ENCODE assay signal across 8 cellular contexts in the genomic region with DNA sequence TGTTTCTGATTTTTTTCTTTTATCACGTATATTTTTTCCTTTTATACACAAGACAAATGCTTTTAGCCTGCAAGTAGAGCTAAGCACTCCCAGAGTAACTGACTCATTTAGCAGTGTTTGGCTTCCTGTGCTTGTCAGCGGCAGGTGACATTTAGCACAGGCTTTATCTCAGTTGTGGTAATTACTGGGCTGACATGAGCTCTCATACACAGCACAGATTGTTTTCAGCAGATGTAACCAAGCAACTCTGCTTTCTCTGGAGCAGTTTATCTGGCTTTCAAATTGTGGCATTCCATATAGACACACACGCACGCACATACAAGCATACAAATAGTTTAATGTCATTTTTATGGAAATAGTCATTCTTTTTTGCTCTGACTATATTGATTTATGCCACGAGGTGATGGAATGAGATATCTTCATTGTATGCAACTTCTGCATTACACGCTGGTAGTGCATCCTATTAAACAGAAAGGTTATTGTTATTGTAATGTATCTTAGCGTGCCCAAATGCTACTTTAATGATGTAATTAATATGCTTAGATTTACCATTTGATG.
DNase-seq lines count a peak whose midpoint lies in the region; ATAC-seq and TF ChIP-seq lines count a peak whose summit lies in the region.

No MANE protein-coding gene starts in this region.

- H3K4me3 ChIP-seq in hepatocyte = no peak overlapping the region

- no peaks in the 10 kb centered on the region for H4K20me1 ChIP-seq in hepatocyte (ENCODE audit: insufficient read depth, poor library complexity, severe bottlenecking)

- no peaks in the 10 kb centered on the region for H3K27me3 ChIP-seq in hepatocyte

- 23% methylated on average over 7 of the region's 7 CpGs for WGBS in hepatocyte (ENCODE audit: low lambda C conversion rate, missing lambda C conversion rate)

- DNase-seq in Ammon's horn (ENCODE audit: low spot score) (peak; percentile 62), NCI-H1417 (lab: John Stamatoyannopoulos, UW) (peak; percentile 60 to 94 (median 65)), hepatocyte (ENCODE audit: low spot score) (peak; percentile 79), LoVo (ENCODE audit: low spot score) (no peak), T-helper 9 cell (no peak)
- DNase-seq in stimulated activated naive CD4-positive, alpha-beta T cell treated with Interleukin-2 at 50 U/mL for 16 hours (lab: John Stamatoyannopoulos, UW) = no peak
- no peak for DNase-seq in activated naive CD4-positive, alpha-beta T cell treated with anti-CD3 and anti-CD28 coated beads, Interleukin-2, amount 10 ng/mL, durations not matched to agents 7 days and 5 days

- peak overlapping the region; percentile 52 for H3K27ac ChIP-seq in hepatocyte

- peak overlapping the region; percentile 13 for H3K4me2 ChIP-seq in hepatocyte

- ATAC-seq in SK-N-SH treated with all-trans-retinoic acid at 6 μM for 48 hours = peak; percentile 91

- H3K4me3 Mint-ChIP-seq in activated naive CD4-positive, alpha-beta T cell treated with anti-CD3 and anti-CD28 coated beads, Interleukin-2, amount 10 ng/mL, durations not matched to agents 7 days and 5 days = no peak overlapping the region

- TF ChIP-seq CTCF in hepatocyte (IDR thresholded peaks at IDR 0.05; ENCODE audit: poor library complexity) = no peak

- CTCF ChIA-PET in activated naive CD4-positive, alpha-beta T cell treated with anti-CD3 and anti-CD28 coated beads, Interleukin-2, amount 10 ng/mL, durations not matched to agents 7 days and 5 days (lab: Charles Lee) = no interaction called here

- H3K9me2 ChIP-seq in hepatocyte (replicated peaks; ENCODE audit: insufficient read depth) = no peaks in the 10 kb centered on the region

- H3K36me3 Mint-ChIP-seq in activated naive CD4-positive, alpha-beta T cell treated with anti-CD3 and anti-CD28 coated beads, Interleukin-2, amount 10 ng/mL, durations not matched to agents 7 days and 5 days = no peaks in the 10 kb centered on the region

- H3K9me3 Mint-ChIP-seq in activated naive CD4-positive, alpha-beta T cell treated with anti-CD3 and anti-CD28 coated beads, Interleukin-2, amount 10 ng/mL, durations not matched to agents 7 days and 5 days = peaks cover 2% of the 10 kb centered on the region

- no peak overlapping the region for H2AFZ ChIP-seq in hepatocyte

- H3K27me3 Mint-ChIP-seq in activated naive CD4-positive, alpha-beta T cell treated with anti-CD3 and anti-CD28 coated beads, Interleukin-2, amount 10 ng/mL, durations not matched to agents 7 days and 5 days = no peaks in the 10 kb centered on the region

- no peaks in the 10 kb centered on the region for H3K36me3 ChIP-seq in hepatocyte (replicated peaks; ENCODE audit: insufficient read depth, low read depth)

- H3K79me2 ChIP-seq in hepatocyte = no peaks in the 10 kb centered on the region

- no peak overlapping the region for H3K27ac Mint-ChIP-seq in activated naive CD4-positive, alpha-beta T cell treated with anti-CD3 and anti-CD28 coated beads, Interleukin-2, amount 10 ng/mL, durations not matched to agents 7 days and 5 days

- no peaks in the 10 kb centered on the region for H3K4me1 ChIP-seq in hepatocyte (ENCODE audit: insufficient read depth)

- H3K9me3 ChIP-seq in hepatocyte (ENCODE audit: low read depth) = no peaks in the 10 kb centered on the region

- H3K4me1 Mint-ChIP-seq in activated naive CD4-positive, alpha-beta T cell treated with anti-CD3 and anti-CD28 coated beads, Interleukin-2, amount 10 ng/mL, durations not matched to agents 7 days and 5 days = no peaks in the 10 kb centered on the region

TF ChIP-seq in SK-N-SH treated with all-trans-retinoic acid at 6 μM for 48 hours, 23 proteins besides CTCF, POLR2A, EP300 and RAD21 (continues in another document):
- TF ChIP-seq RARB (CRISPR knock-in tag; IDR thresholded peaks at IDR 0.05) = peak; percentile 35; the same call in 1 of the 2 replicates
- TF ChIP-seq, protein P1, sequence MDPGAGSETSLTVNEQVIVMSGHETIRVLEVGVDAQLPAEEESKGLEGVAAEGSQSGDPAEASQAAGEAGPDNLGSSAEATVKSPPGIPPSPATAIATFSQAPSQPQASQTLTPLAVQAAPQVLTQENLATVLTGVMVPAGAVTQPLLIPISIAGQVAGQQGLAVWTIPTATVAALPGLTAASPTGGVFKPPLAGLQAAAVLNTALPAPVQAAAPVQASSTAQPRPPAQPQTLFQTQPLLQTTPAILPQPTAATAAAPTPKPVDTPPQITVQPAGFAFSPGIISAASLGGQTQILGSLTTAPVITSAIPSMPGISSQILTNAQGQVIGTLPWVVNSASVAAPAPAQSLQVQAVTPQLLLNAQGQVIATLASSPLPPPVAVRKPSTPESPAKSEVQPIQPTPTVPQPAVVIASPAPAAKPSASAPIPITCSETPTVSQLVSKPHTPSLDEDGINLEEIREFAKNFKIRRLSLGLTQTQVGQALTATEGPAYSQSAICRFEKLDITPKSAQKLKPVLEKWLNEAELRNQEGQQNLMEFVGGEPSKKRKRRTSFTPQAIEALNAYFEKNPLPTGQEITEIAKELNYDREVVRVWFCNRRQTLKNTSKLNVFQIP (CRISPR knock-in tag; IDR thresholded peaks at IDR 0.05; ENCODE audit: borderline replicate concordance, low read depth) = no peak
- peak; percentile 98 for TF ChIP-seq ISL1 (CRISPR knock-in tag; IDR thresholded peaks at IDR 0.05)
- no peak for TF ChIP-seq ZNF70 (CRISPR knock-in tag; IDR thresholded peaks at IDR 0.05)
- TF ChIP-seq, protein P2, sequence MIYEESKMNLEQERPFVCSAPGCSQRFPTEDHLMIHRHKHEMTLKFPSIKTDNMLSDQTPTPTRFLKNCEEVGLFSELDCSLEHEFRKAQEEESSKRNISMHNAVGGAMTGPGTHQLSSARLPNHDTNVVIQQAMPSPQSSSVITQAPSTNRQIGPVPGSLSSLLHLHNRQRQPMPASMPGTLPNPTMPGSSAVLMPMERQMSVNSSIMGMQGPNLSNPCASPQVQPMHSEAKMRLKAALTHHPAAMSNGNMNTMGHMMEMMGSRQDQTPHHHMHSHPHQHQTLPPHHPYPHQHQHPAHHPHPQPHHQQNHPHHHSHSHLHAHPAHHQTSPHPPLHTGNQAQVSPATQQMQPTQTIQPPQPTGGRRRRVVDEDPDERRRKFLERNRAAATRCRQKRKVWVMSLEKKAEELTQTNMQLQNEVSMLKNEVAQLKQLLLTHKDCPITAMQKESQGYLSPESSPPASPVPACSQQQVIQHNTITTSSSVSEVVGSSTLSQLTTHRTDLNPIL (CRISPR knock-in tag; IDR thresholded peaks at IDR 0.05; ENCODE audit: low read depth) = peak; percentile 86
- TF ChIP-seq ZC3H10 (CRISPR knock-in tag; IDR thresholded peaks at IDR 0.05) = peak; percentile 66; the same call in 1 of the 2 replicates
- no peak for TF ChIP-seq ZFP30 (CRISPR knock-in tag; IDR thresholded peaks at IDR 0.05)
- TF ChIP-seq, protein P3, sequence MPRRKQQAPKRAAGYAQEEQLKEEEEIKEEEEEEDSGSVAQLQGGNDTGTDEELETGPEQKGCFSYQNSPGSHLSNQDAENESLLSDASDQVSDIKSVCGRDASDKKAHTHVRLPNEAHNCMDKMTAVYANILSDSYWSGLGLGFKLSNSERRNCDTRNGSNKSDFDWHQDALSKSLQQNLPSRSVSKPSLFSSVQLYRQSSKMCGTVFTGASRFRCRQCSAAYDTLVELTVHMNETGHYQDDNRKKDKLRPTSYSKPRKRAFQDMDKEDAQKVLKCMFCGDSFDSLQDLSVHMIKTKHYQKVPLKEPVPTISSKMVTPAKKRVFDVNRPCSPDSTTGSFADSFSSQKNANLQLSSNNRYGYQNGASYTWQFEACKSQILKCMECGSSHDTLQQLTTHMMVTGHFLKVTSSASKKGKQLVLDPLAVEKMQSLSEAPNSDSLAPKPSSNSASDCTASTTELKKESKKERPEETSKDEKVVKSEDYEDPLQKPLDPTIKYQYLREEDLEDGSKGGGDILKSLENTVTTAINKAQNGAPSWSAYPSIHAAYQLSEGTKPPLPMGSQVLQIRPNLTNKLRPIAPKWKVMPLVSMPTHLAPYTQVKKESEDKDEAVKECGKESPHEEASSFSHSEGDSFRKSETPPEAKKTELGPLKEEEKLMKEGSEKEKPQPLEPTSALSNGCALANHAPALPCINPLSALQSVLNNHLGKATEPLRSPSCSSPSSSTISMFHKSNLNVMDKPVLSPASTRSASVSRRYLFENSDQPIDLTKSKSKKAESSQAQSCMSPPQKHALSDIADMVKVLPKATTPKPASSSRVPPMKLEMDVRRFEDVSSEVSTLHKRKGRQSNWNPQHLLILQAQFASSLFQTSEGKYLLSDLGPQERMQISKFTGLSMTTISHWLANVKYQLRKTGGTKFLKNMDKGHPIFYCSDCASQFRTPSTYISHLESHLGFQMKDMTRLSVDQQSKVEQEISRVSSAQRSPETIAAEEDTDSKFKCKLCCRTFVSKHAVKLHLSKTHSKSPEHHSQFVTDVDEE (CRISPR knock-in tag; IDR thresholded peaks at IDR 0.05) = peak; percentile 82
- TF ChIP-seq, protein P4, sequence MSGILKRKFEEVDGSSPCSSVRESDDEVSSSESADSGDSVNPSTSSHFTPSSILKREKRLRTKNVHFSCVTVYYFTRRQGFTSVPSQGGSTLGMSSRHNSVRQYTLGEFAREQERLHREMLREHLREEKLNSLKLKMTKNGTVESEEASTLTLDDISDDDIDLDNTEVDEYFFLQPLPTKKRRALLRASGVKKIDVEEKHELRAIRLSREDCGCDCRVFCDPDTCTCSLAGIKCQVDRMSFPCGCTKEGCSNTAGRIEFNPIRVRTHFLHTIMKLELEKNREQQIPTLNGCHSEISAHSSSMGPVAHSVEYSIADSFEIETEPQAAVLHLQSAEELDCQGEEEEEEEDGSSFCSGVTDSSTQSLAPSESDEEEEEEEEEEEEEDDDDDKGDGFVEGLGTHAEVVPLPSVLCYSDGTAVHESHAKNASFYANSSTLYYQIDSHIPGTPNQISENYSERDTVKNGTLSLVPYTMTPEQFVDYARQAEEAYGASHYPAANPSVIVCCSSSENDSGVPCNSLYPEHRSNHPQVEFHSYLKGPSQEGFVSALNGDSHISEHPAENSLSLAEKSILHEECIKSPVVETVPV (CRISPR knock-in tag; IDR thresholded peaks at IDR 0.05) = peak; percentile 82; the same call in 1 of the 2 replicates
- peak; percentile 87 for TF ChIP-seq TOX (CRISPR knock-in tag; IDR thresholded peaks at IDR 0.05; ENCODE audit: borderline replicate concordance)
- no peak for TF ChIP-seq BACH2 (CRISPR knock-in tag; IDR thresholded peaks at IDR 0.05; ENCODE audit: borderline replicate concordance)

Comparison
In these comparisons a context has a peak if more than half of its experiments do, and no peak if none do; other contexts are left out.
1. DNase-seq: peak in Ammon's horn (single experiment), NCI-H1417 (3 of 3) and hepatocyte (single experiment); none in stimulated activated naive CD4-positive, alpha-beta T cell treated with Interleukin-2 at 50 U/mL for 16 hours (single experiment), LoVo (single experiment), activated naive CD4-positive, alpha-beta T cell treated with anti-CD3 and anti-CD28 coated beads, Interleukin-2, amount 10 ng/mL, durations not matched to agents 7 days and 5 days (single experiment) and T-helper 9 cell (single experiment).